11 cellular contexts compared by ENCODE assay signal in genomic region chr6:7324520-7324919, GRCh38. TPM values are rescaled to one million over a fixed set of nuclear protein-coding genes. Genes with fewer than 3 reads are reported as not detected.
DNase-seq lines count a peak whose midpoint lies in the region; ATAC-seq and TF ChIP-seq lines count a peak whose summit lies in the region.
"Had no signal": no experiment of that assay in that cellular context is flagged by ENCODE, and none has a peak within 500 bp of the region (broad histone marks: within the 10 kb centered on the region; RNA-seq: fewer than 3 reads in every experiment).

No MANE protein-coding gene starts in this region.

- H3K27ac ChIP-seq in heart left ventricle (peak overlapping the region in 3 of 12 donors; percentile 6 to 84 (median 24)), right atrium auricular region (no peak overlapping the region)
- H3K27ac ChIP-seq: A549 had no signal

- WGBS in heart left ventricle, 4 donors, result 62 to 87% (median 77%) methylated on average over 7 of the region's 7 CpGs

- DNase-seq in heart left ventricle (peak in 2 of 5 donors; percentile 21 to 32), right atrium auricular region (ENCODE audit: low spot score) (no peak), germinal center (ENCODE audit: low spot score) (peak; percentile 6), NCI-H1694 (lab: John Stamatoyannopoulos, UW) (no peak), omental fat pad (ENCODE audit: low spot score) (no peak), iPS-NIHi7 (ENCODE audit: extremely low spot score) (no peak)
- DNase-seq in stimulated activated naive CD4-positive, alpha-beta T cell (lab: John Stamatoyannopoulos, UW), result no peak
- DNase-seq: activated CD4-positive, alpha-beta T cell treated with anti-CD3 and anti-CD28 coated beads for 48 hours; OCI-M1 had no signal

- H3K36me3 ChIP-seq in heart left ventricle (no peaks in the 10 kb centered on the region), right atrium auricular region (no peaks in the 10 kb centered on the region)

- TF ChIP-seq CTCF in heart left ventricle (IDR thresholded peaks at IDR 0.05) (no peak), right atrium auricular region (IDR thresholded peaks at IDR 0.05) (no peak), omental fat pad (IDR thresholded peaks at IDR 0.05) (no peak)

- TF ChIP-seq POLR2A in heart left ventricle (IDR thresholded peaks at IDR 0.05), result no peak

- H3K9me3 ChIP-seq in heart left ventricle, result no peaks in the 10 kb centered on the region
- H3K9me3 ChIP-seq in right atrium auricular region, result no peaks in the 10 kb centered on the region
- H3K9me3 ChIP-seq: A549 had no signal

- H3K4me1 ChIP-seq in heart left ventricle (peaks cover 0 to 31% (median 0%) of the 10 kb centered on the region in 12 donors), right atrium auricular region (no peaks in the 10 kb centered on the region)
- H3K4me1 ChIP-seq: A549 had no signal

- intact Hi-C loops in heart left ventricle (cut with DNase I), result no loop called here

- H3K4me3 ChIP-seq in heart left ventricle (no peak overlapping the region), right atrium auricular region (no peak overlapping the region)
- H3K4me3 ChIP-seq: A549 had no signal

- ATAC-seq in heart left ventricle, result peak in 3 of 4 donors; percentile 47 to 89 (median 82)
- peak; percentile 64 for ATAC-seq in HG03457 (IDR thresholded peaks at IDR 0.05; ENCODE audit: unreplicated experiment)
- no peak for ATAC-seq in omental fat pad (ENCODE audit: low FRiP score)
- ATAC-seq: A549 had no signal

- H3K27me3 ChIP-seq in heart left ventricle (peaks cover 0 to 2% (median 0%) of the 10 kb centered on the region in 9 donors), right atrium auricular region (no peaks in the 10 kb centered on the region)

RNA-seq across cellular contexts. Expression of gene SSR1, which starts 11.5 kb away (rescaled TPM):
- 100 to 1,000 TPM in 1 of 9 donors, 10 to 100 TPM in 8; 20.6 to 106 (median 67.9) TPM for total RNA-seq in heart left ventricle
- polyA plus RNA-seq in heart left ventricle, result 10 to 100 TPM in 1 of 2 donors, 1 to 10 TPM in 1; 8.6 to 80.0 TPM
- 10 to 100 TPM; 30.2 to 41.7 TPM for total RNA-seq in right atrium auricular region
- 10 to 100 TPM; 56.0 to 79.0 (median 63.0) TPM for total RNA-seq in omental fat pad
